Comparison of ENCODE assay signal across 17 cellular contexts in the genomic region with DNA sequence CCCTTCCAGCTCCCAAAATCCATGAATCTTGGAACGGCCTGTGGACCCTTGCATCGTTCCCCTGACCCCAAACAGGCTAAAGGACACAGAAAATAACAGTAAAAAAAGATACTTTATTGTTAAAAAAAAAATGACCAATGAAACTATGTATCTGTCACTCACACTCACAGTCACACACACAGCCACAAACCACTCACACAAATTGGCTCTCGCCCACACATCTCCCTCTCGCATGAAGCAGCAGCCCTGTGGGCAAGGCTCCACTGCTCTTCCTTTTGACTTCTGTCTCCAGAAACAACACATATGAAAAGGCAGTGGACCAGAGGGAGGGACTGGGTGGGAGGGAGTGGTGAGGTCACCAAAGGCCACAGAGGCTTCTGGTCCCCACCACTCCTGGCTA. TPM values are rescaled to one million over a fixed set of nuclear protein-coding genes. Genes with fewer than 3 reads are reported as not detected.
DNase-seq lines count a peak whose midpoint lies in the region; ATAC-seq, FAIRE-seq and TF ChIP-seq lines count a peak whose summit lies in the region.
"Had no signal": no experiment of that assay in that cellular context is flagged by ENCODE, and none has a peak within 500 bp of the region (broad histone marks: within the 10 kb centered on the region; RNA-seq: fewer than 3 reads in every experiment).

No MANE protein-coding gene starts in this region.

- TF ChIP-seq POLR2A in GM12891 (IDR thresholded peaks at IDR 0.05; ENCODE audit: low read depth, low read length) (no peak), esophagus squamous epithelium (IDR thresholded peaks at IDR 0.05) (no peak)

- no peaks in the 10 kb centered on the region for H3K9me3 ChIP-seq in esophagus squamous epithelium
- H3K9me3 ChIP-seq: BLaER1, Caco-2 had no signal

- WGBS in esophagus squamous epithelium, 2 donors: 52 to 69% methylated on average over 3 of the region's 4 CpGs

- no peak overlapping the region for H3K4me3 ChIP-seq in esophagus squamous epithelium
- H3K4me3 ChIP-seq in dorsolateral prefrontal cortex: no peak overlapping the region
- H3K4me3 ChIP-seq: BLaER1 had no signal

- peak overlapping the region in 3 of 4 donors; percentile 9 to 82 (median 26) for H3K27ac ChIP-seq in esophagus squamous epithelium
- H3K27ac ChIP-seq in dorsolateral prefrontal cortex: peak overlapping the region in 1 of 59 donors; percentile 63
- H3K27ac ChIP-seq: BLaER1 had no signal

- ATAC-seq in GM19023 (IDR thresholded peaks at IDR 0.05; ENCODE audit: unreplicated experiment): peak; percentile 38
- peak; percentile 57 for ATAC-seq in HG02885 (IDR thresholded peaks at IDR 0.05; ENCODE audit: poor library complexity, unreplicated experiment)

- peaks cover 0 to 50% (median 0%) of the 10 kb centered on the region in 3 donors for H3K4me1 ChIP-seq in esophagus squamous epithelium
- H3K4me1 ChIP-seq: BLaER1 had no signal

- TF ChIP-seq CTCF in esophagus squamous epithelium (IDR thresholded peaks at IDR 0.05) (no peak), dorsolateral prefrontal cortex (IDR thresholded peaks at IDR 0.05 in 54 of 56, conservative IDR thresholded peaks at IDR 0.05 in 2 of 56; ENCODE audit: low read depth in 1 of 56, partially characterized antibody in 56 of 56) (no peak)

- DNase-seq in GM12891 (ENCODE audit: insufficient read length, low spot score) (peak; percentile 39), esophagus squamous epithelium (lab: John Stamatoyannopoulos, UW) (no peak), CD1c-positive myeloid dendritic cell (ENCODE audit: extremely low spot score) (no peak), H4 (ENCODE audit: low spot score) (no peak), dorsolateral prefrontal cortex (no peak)
- DNase-seq: Caco-2; CD4-positive, alpha-beta memory T cell; DND-41; NCI-H1694 treated with DMSO at 0.1 percent for 48 hours; NCI-H446 treated with DMSO at 0.1 percent for 48 hours; NCI-H526 treated with DMSO at 0.1 percent for 48 hours; SHP77 had no signal

- no peak for FAIRE-seq in GM12891 (lab: Jason Lieb, UNC)
- FAIRE-seq: GM19239, H1 had no signal

- H3K27me3 ChIP-seq in esophagus squamous epithelium (no peaks in the 10 kb centered on the region), dorsolateral prefrontal cortex (no peaks in the 10 kb centered on the region)
- H3K27me3 ChIP-seq: BLaER1 had no signal

- H3K36me3 ChIP-seq in esophagus squamous epithelium: peaks cover 10 to 50% (median 17%) of the 10 kb centered on the region in 3 donors
- H3K36me3 ChIP-seq: BLaER1 had no signal

- intact Hi-C loops in esophagus squamous epithelium (cut with DNase I): no loop called here
- intact Hi-C loops in dorsolateral prefrontal cortex (cut with DNase I): loop anchor here in 1 of 2 donors (5.0 kb wide), 1 partner anchor 148 kb away; no protein-coding TSS in a partner anchor

TF ChIP-seq in GM12891, 5 proteins besides CTCF, POLR2A, EP300 and RAD21:
- TF ChIP-seq PAX5 (IDR thresholded peaks at IDR 0.05; ENCODE audit: insufficient read depth, low read length, severe bottlenecking) (no peak), POU2F2 (IDR thresholded peaks at IDR 0.05; ENCODE audit: low read depth, low read length) (0 out of 2 replicates have a peak, but pooled peaks have one; percentile 21)

RNA-seq across cellular contexts. Expression of gene SLC36A1, which starts 56.6 kb away (rescaled TPM):
- 1.1 TPM for polyA plus RNA-seq in GM12891 (2012; ENCODE audit: low read depth, missing spikeins)
- total RNA-seq in esophagus squamous epithelium (1 to 10 TPM; 7.3 to 9.1 (median 8.3) TPM), dorsolateral prefrontal cortex (10 to 100 TPM; 18.6 to 85.7 (median 43.3) TPM)
- total RNA-seq in H4 (2014; rRNA removed; shearing (Covaris generic)): 9.4 and 10.0 TPM in 2 replicates
